Comparison of ENCODE assay signal across 8 cellular contexts in genomic region chr12:45670339-45671065, GRCh38. TPM values are rescaled to one million over a fixed set of nuclear protein-coding genes. Genes with fewer than 3 reads are reported as not detected.
DNase-seq lines count a peak whose midpoint lies in the region; ATAC-seq and TF ChIP-seq lines count a peak whose summit lies in the region.

No MANE protein-coding gene starts in this region.

- ATAC-seq in GM18498 (IDR thresholded peaks at IDR 0.05; ENCODE audit: unreplicated experiment) (peak; percentile 56), GM21737 (IDR thresholded peaks at IDR 0.05; ENCODE audit: unreplicated experiment) (peak; percentile 45)

- H3K4me3 ChIP-seq in neural progenitor cell, result no peak overlapping the region

- H3K9me3 Mint-ChIP-seq in immature natural killer cell (no peaks in the 10 kb centered on the region), neural progenitor cell (no peaks in the 10 kb centered on the region)

- peaks cover 30 to 34% of the 10 kb centered on the region in 2 donors for H3K4me1 Mint-ChIP-seq in immature natural killer cell
- peaks cover 4% of the 10 kb centered on the region for H3K4me1 Mint-ChIP-seq in neural progenitor cell

- H2AFZ ChIP-seq in neural progenitor cell (replicated peaks), result no peak overlapping the region

- H3K27me3 Mint-ChIP-seq in immature natural killer cell (ENCODE audit: low read depth in 3 of 3), result no peaks in the 10 kb centered on the region
- no peaks in the 10 kb centered on the region for H3K27me3 Mint-ChIP-seq in neural progenitor cell (ENCODE audit: insufficient read depth, low read depth)

- H3F3A ChIP-seq in neural progenitor cell (ENCODE audit: low read depth), result peaks cover 12% of the 10 kb centered on the region

- H3K27ac ChIP-seq in KOPT-K1 (ENCODE audit: low read depth, low read length, poor library complexity, severe bottlenecking), result peak overlapping the region; percentile 96
- H3K27ac ChIP-seq in neural progenitor cell, result no peak overlapping the region

- no peaks in the 10 kb centered on the region for H3K27me3 ChIP-seq in neural progenitor cell

- H3K36me3 Mint-ChIP-seq in immature natural killer cell (peaks cover 0 to 5% (median 0%) of the 10 kb centered on the region in 3 donors), neural progenitor cell (no peaks in the 10 kb centered on the region)

- no peaks in the 10 kb centered on the region for H3K79me2 ChIP-seq in neural progenitor cell (ENCODE audit: low read depth)

- H3K36me3 ChIP-seq in KOPT-K1 (ENCODE audit: insufficient read depth, low read length), result no peaks in the 10 kb centered on the region
- H3K36me3 ChIP-seq in neural progenitor cell, result no peaks in the 10 kb centered on the region

- H4K20me1 ChIP-seq in neural progenitor cell (ENCODE audit: low read depth), result no peaks in the 10 kb centered on the region

- H3K4me3 Mint-ChIP-seq in immature natural killer cell (peak overlapping the region; percentile 66 to 79 (median 71)), neural progenitor cell (no peak overlapping the region)

- H3K9me3 ChIP-seq in KOPT-K1 (ENCODE audit: insufficient read depth, low read length, poor library complexity, severe bottlenecking), result no peaks in the 10 kb centered on the region
- no peaks in the 10 kb centered on the region for H3K9me3 ChIP-seq in neural progenitor cell (ENCODE audit: low read depth)

- H3K27ac Mint-ChIP-seq in immature natural killer cell (peak overlapping the region; percentile 19 to 92 (median 54)), neural progenitor cell (no peak overlapping the region)

- H3K4me2 ChIP-seq in neural progenitor cell, result no peak overlapping the region

- no peak overlapping the region for H3K9ac ChIP-seq in neural progenitor cell

- DNase-seq in immature natural killer cell (peak; percentile 55 to 64 (median 58)), cerebellar cortex (ENCODE audit: low spot score) (no peak), islet precursor cell (no peak), NCI-H446 (lab: John Stamatoyannopoulos, UW) (no peak), neural progenitor cell (ENCODE audit: low spot score) (no peak)

- H3K4me1 ChIP-seq in neural progenitor cell, result peaks cover 18% of the 10 kb centered on the region

- TF ChIP-seq CTCF in neural progenitor cell (IDR thresholded peaks at IDR 0.05), result no peak

RNA-seq across cellular contexts. Expression of gene ARID2, which starts 59.0 kb away (rescaled TPM):
- polyA plus RNA-seq in immature natural killer cell, result 10 to 100 TPM in 1 of 3 donors, 1 to 10 TPM in 2; 3.8 to 14.8 (median 4.3) TPM
- total RNA-seq in neural progenitor cell (ENCODE audit: low replicate concordance), result 73.3 and 86.4 TPM in 2 replicates

Comparison
In these comparisons a context has a peak if more than half of its experiments do, and no peak if none do; other contexts are left out.
1. DNase-seq: peak in immature natural killer cell (3 of 3); none in cerebellar cortex (single experiment), islet precursor cell (single experiment), NCI-H446 (0 of 2) and neural progenitor cell (single experiment).